In genomic region chr14:87250992-87251391, GRCh38 we compare ENCODE assay signal across 23 cellular contexts.
"Had no signal": no experiment of that assay in that cellular context is flagged by ENCODE, and none has a peak within 500 bp of the region (broad histone marks: within the 10 kb centered on the region; RNA-seq: fewer than 3 reads in every experiment).

No MANE protein-coding gene starts in this region.

- H3K9me3 ChIP-seq: thyroid gland had no signal

- H3K4me1 Mint-ChIP-seq: activated B cell treated with CpG ODN at 0.5 μM for 24 hours; activated CD4-positive, alpha-beta T cell treated with anti-CD3 and anti-CD28 coated beads for 36 hours; activated T-helper 17 cell treated with anti-CD3 and anti-CD28 coated beads, Interleukin-2, amount 50 U/mL, for 72 hours; natural killer cell had no signal

- H3K4me3 Mint-ChIP-seq: activated B cell treated with CpG ODN at 0.5 μM for 24 hours; activated CD4-positive, alpha-beta T cell treated with anti-CD3 and anti-CD28 coated beads for 36 hours; activated T-cell treated with anti-CD3 and anti-CD28 coated beads, Interleukin-2, amount 50 U/mL, for 24 hours; activated T-helper 17 cell treated with anti-CD3 and anti-CD28 coated beads, Interleukin-2, amount 50 U/mL, for 72 hours; natural killer cell; stimulated activated naive CD8-positive, alpha-beta T cell treated with anti-CD3 and anti-CD28 coated beads, Interleukin-15, Interleukin-2, amounts not matched to agents 100 ng/mL and 50 ng/mL, for 24 hours had no signal

- H3K27ac Mint-ChIP-seq: activated B cell treated with CpG ODN at 0.5 μM for 24 hours; activated CD4-positive, alpha-beta T cell treated with anti-CD3 and anti-CD28 coated beads for 36 hours; activated naive CD4-positive, alpha-beta T cell treated with anti-CD3 and anti-CD28 coated beads, Interleukin-2, amount 50 U/mL, for 72 hours; activated T-cell treated with anti-CD3 and anti-CD28 coated beads, Interleukin-2, amount 50 U/mL, for 24 hours; activated T-helper 17 cell treated with anti-CD3 and anti-CD28 coated beads, Interleukin-2, amount 50 U/mL, for 72 hours; natural killer cell; progenitor cell of endocrine pancreas; stimulated activated naive CD8-positive, alpha-beta T cell treated with anti-CD3 and anti-CD28 coated beads, Interleukin-15, Interleukin-2, amounts not matched to agents 100 ng/mL and 50 ng/mL, for 24 hours had no signal

- H3K27ac ChIP-seq: brain microvascular endothelial cell, foreskin keratinocyte, left lung, spleen, thyroid gland had no signal

- H3K27me3 ChIP-seq: brain microvascular endothelial cell, foreskin keratinocyte, left lung, spleen, thyroid gland had no signal

- H3K4me1 ChIP-seq: foreskin keratinocyte, left lung, thyroid gland had no signal

- H3K27me3 Mint-ChIP-seq: activated B cell treated with CpG ODN at 0.5 μM for 24 hours; activated CD4-positive, alpha-beta T cell treated with anti-CD3 and anti-CD28 coated beads for 36 hours; activated T-cell treated with anti-CD3 and anti-CD28 coated beads, Interleukin-2, amount 50 U/mL, for 24 hours; activated T-helper 17 cell treated with anti-CD3 and anti-CD28 coated beads, Interleukin-2, amount 50 U/mL, for 72 hours; progenitor cell of endocrine pancreas; stimulated activated naive CD8-positive, alpha-beta T cell treated with anti-CD3 and anti-CD28 coated beads, Interleukin-15, Interleukin-2, amounts not matched to agents 100 ng/mL and 50 ng/mL, for 24 hours had no signal

- DNase-seq: activated B cell treated with CpG ODN at 0.5 μM for 24 hours; activated CD4-positive, alpha-beta T cell treated with anti-CD3 and anti-CD28 coated beads for 36 hours; activated CD4-positive, alpha-beta T cell treated with anti-CD3 and anti-CD28 coated beads, Interleukin-2, amount 50 U/mL, for 4 hours; activated CD8-positive, alpha-beta memory T cell treated with anti-CD3 and anti-CD28 coated beads for 24 hours; activated CD8-positive, alpha-beta memory T cell treated with anti-CD3 and anti-CD28 coated beads, Interleukin-2, amount 50 U/mL, for 4 hours; activated T-cell treated with anti-CD3 and anti-CD28 coated beads, Interleukin-2, amount 50 U/mL, for 24 hours; aorta; brain microvascular endothelial cell; caudate nucleus; dermis blood vessel endothelial cell; effector memory CD4-positive, alpha-beta T cell; foreskin keratinocyte; left lung; midbrain; natural killer cell; spleen; stimulated activated CD4-positive, alpha-beta T cell treated with anti-CD3 and anti-CD28 coated beads, Interleukin-4, amount 100 ng/mL, for 24 hours; substantia nigra; thyroid gland had no signal
